In the genomic region with DNA sequence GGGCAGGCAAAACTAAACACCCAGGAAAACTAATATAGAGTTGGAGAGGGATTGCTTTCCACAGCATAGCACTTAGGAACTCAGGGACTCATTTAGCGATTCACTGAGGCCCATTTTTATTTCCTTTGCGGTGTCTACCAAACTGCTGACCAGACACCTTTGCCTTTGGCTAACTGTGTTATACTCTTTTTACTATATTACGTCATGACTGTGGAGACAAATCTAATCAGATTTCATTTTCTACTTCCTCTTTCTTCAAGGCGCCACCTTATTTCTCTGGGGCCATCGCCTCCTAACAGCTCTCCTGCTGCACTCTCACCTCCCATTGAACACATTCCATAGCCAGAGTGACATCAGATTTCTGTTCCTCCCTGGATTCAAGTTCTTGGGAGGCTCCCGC, we compare ENCODE assay signal across 25 cellular contexts.
"Had no signal": no experiment of that assay in that cellular context is flagged by ENCODE, and none has a peak within 500 bp of the region (broad histone marks: within the 10 kb centered on the region; RNA-seq: fewer than 3 reads in every experiment).

No MANE protein-coding gene starts in this region.

- H3K27me3 ChIP-seq: adrenal gland, ascending aorta, brain microvascular endothelial cell, hepatocyte, neural progenitor cell, sigmoid colon, testis had no signal

- H3K4me3 Mint-ChIP-seq: activated naive CD8-positive, alpha-beta T cell; activated T-helper 17 cell treated with anti-CD3 and anti-CD28 coated beads, Interleukin-2, amount 50 U/mL, for 72 hours; dendritic cell treated with granulocyte-macrophage colony-stimulating factor and Interleukin-4, amounts not matched to agents 40 ng/mL and 50 ng/mL, for 4 days; naive thymus-derived CD8-positive, alpha-beta T cell; neural progenitor cell; T-helper 2 cell treated with Interferon-gamma antibody and Interleukin-4, amounts not matched to agents 5 μg/mL and 100 μg/mL, for 36 hours; WTC11 had no signal

- H3K4me3 ChIP-seq: adrenal gland, ascending aorta, hepatocyte, left lung, lung, neural progenitor cell, sigmoid colon, smooth muscle cell, testis had no signal

- ATAC-seq: activated T-helper 17 cell treated with anti-CD3 and anti-CD28 coated beads, Interleukin-2, amount 50 U/mL, for 72 hours; left lung; naive thymus-derived CD8-positive, alpha-beta T cell; WTC11 had no signal

- H2AFZ ChIP-seq: hepatocyte, neural progenitor cell had no signal

- H3K4me1 Mint-ChIP-seq: activated T-helper 17 cell treated with anti-CD3 and anti-CD28 coated beads, Interleukin-2, amount 50 U/mL, for 72 hours; naive thymus-derived CD8-positive, alpha-beta T cell had no signal

- H3K36me3 ChIP-seq: adrenal gland, ascending aorta, brain microvascular endothelial cell, left lung, neural progenitor cell, sigmoid colon had no signal

- H3K4me1 ChIP-seq: adrenal gland, ascending aorta, left lung, testis had no signal

- H3K36me3 Mint-ChIP-seq: activated naive CD8-positive, alpha-beta T cell; naive thymus-derived CD8-positive, alpha-beta T cell; WTC11 had no signal

- H3K27ac ChIP-seq: adrenal gland, ascending aorta, brain microvascular endothelial cell, hepatocyte, left lung, neural progenitor cell, sigmoid colon, testis had no signal

- DNase-seq: activated naive CD4-positive, alpha-beta T cell; activated T-cell treated with anti-CD3 and anti-CD28 coated beads, Interleukin-2, amount 50 U/mL, for 1 hour; adrenal gland; brain microvascular endothelial cell; caudate nucleus; effector CD4-positive, alpha-beta T cell; kidney glomerular epithelial cell; left lung; naive thymus-derived CD8-positive, alpha-beta T cell; posterior cingulate gyrus; sigmoid colon; stimulated activated CD4-positive, alpha-beta T cell treated with anti-CD3 and anti-CD28 coated beads, Interleukin-2, amount 100 ng/mL, for 48 hours; stimulated activated naive CD4-positive, alpha-beta T cell; testis; trophoblast cell had no signal

- H3K27me3 Mint-ChIP-seq: activated naive CD8-positive, alpha-beta T cell; activated T-helper 17 cell treated with anti-CD3 and anti-CD28 coated beads, Interleukin-2, amount 50 U/mL, for 72 hours; naive thymus-derived CD8-positive, alpha-beta T cell had no signal

- H3K27ac Mint-ChIP-seq: activated naive CD8-positive, alpha-beta T cell; activated T-helper 17 cell treated with anti-CD3 and anti-CD28 coated beads, Interleukin-2, amount 50 U/mL, for 72 hours; dendritic cell treated with granulocyte-macrophage colony-stimulating factor and Interleukin-4, amounts not matched to agents 40 ng/mL and 50 ng/mL, for 4 days; naive thymus-derived CD8-positive, alpha-beta T cell; T-helper 2 cell treated with Interferon-gamma antibody and Interleukin-4, amounts not matched to agents 5 μg/mL and 100 μg/mL, for 36 hours; WTC11 had no signal

- H3K4me2 ChIP-seq: hepatocyte, neural progenitor cell, smooth muscle cell had no signal

- H3K9me3 ChIP-seq: adrenal gland, ascending aorta, left lung, sigmoid colon, testis had no signal

- H3K9ac ChIP-seq: neural progenitor cell had no signal

- H3K9me3 Mint-ChIP-seq: dendritic cell treated with granulocyte-macrophage colony-stimulating factor and Interleukin-4, amounts not matched to agents 40 ng/mL and 50 ng/mL, for 4 days; naive thymus-derived CD8-positive, alpha-beta T cell; neural progenitor cell; T-helper 2 cell treated with Interferon-gamma antibody and Interleukin-4, amounts not matched to agents 5 μg/mL and 100 μg/mL, for 36 hours; WTC11 had no signal
